20 cellular contexts compared by ENCODE assay signal in the genomic region with DNA sequence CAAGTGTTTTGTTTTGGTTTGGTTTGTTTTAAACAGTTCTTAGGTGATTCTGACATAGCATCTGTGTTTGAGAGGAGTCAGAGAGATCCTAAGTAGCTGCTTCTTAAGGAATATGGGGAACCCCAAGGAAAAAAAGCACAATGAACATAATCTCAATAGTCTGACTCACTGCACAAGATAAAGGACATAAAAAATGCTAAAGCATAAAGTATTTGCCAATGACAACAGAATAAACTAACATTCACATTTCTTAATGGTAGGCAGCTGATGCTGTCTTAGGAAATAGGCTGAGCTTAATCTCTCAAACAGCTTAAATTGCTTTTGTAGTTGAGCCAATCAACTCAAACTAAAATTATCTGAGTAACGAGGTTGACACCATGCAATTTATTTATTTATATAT. TPM values are rescaled to one million over a fixed set of nuclear protein-coding genes. Genes with fewer than 3 reads are reported as not detected.
DNase-seq lines count a peak whose midpoint lies in the region; ATAC-seq, FAIRE-seq and TF ChIP-seq lines count a peak whose summit lies in the region.
"Had no signal": no experiment of that assay in that cellular context is flagged by ENCODE, and none has a peak within 500 bp of the region (broad histone marks: within the 10 kb centered on the region; RNA-seq: fewer than 3 reads in every experiment).

No MANE protein-coding gene starts in this region.

- H3K9me3 ChIP-seq in AG04450 (ENCODE audit: control insufficient read depth, insufficient read depth, low read length) (no peaks in the 10 kb centered on the region), HEK293 (ENCODE audit: control insufficient read depth, insufficient read depth, low read depth, low read length) (no peaks in the 10 kb centered on the region)
- H3K9me3 ChIP-seq: psoas muscle, suprapubic skin had no signal

- H3K36me3 Mint-ChIP-seq in activated CD4-positive, alpha-beta T cell treated with anti-CD3 and anti-CD28 coated beads for 36 hours (ENCODE audit: low read depth): no peaks in the 10 kb centered on the region
- H3K36me3 Mint-ChIP-seq: naive B cell had no signal

- CTCF ChIA-PET in AG04450 (lab: Charles Lee) (interaction anchor here (0.9 to 1.2 kb wide), 2 partner anchors 35 to 42 kb away, joined by 3 to 6 read pairs; no protein-coding TSS in a partner anchor), HEK293 (lab: Yijun Ruan, JAX) (interaction anchor here (1.3 kb wide), 1 partner anchor 35 kb away, joined by 3 read pairs; no protein-coding TSS in a partner anchor)
- CTCF ChIA-PET in activated CD4-positive, alpha-beta T cell treated with anti-CD3 and anti-CD28 coated beads for 36 hours (lab: Charles Lee): interaction anchor here (1.0 to 1.8 kb wide), 4 partner anchors 8 to 367 kb away, joined by 3 to 5 read pairs (median 4); no protein-coding TSS in a partner anchor

- peaks cover 18% of the 10 kb centered on the region for H3K4me1 Mint-ChIP-seq in activated CD4-positive, alpha-beta T cell treated with anti-CD3 and anti-CD28 coated beads for 36 hours

- DNase-seq in AG04450 (ENCODE audit: low read depth, low spot score) (peak; percentile 39), bronchial epithelial cell (ENCODE audit: low read depth) (peak; percentile 29), hepatic stellate cell (ENCODE audit: low spot score) (peak; percentile 60), omental fat pad (ENCODE audit: low spot score) (no peak)
- DNase-seq in activated CD4-positive, alpha-beta T cell treated with anti-CD3 and anti-CD28 coated beads for 36 hours: no peak
- DNase-seq: activated gamma-delta T cell treated with Interleukin-2 at 50 U/mL for 16 hours; central memory CD4-positive, alpha-beta T cell; GOT3; naive B cell; NCI-H2081 treated with DMSO at 0.1 percent for 48 hours; NCI-H748 treated with DMSO at 0.1 percent for 48 hours; psoas muscle had no signal

- H3K27me3 ChIP-seq in AG04450 (ENCODE audit: control insufficient read depth, insufficient read depth, low read length) (no peaks in the 10 kb centered on the region), bronchial epithelial cell (ENCODE audit: control insufficient read depth, insufficient read depth, low read length) (no peaks in the 10 kb centered on the region)
- H3K27me3 ChIP-seq: suprapubic skin had no signal

- TF ChIP-seq CTCF in AG04450 (IDR thresholded peaks at IDR 0.05; ENCODE audit: low read depth, low read length) (no peak), HEK293 (tag by site-specific recombination; IDR thresholded peaks at IDR 0.05) (no peak), bronchial epithelial cell (IDR thresholded peaks at IDR 0.05; ENCODE audit: insufficient read depth, low read length, severe bottlenecking) (no peak), omental fat pad (IDR thresholded peaks at IDR 0.05) (no peak)

- H3K27me3 Mint-ChIP-seq in activated CD4-positive, alpha-beta T cell treated with anti-CD3 and anti-CD28 coated beads for 36 hours: no peaks in the 10 kb centered on the region
- H3K27me3 Mint-ChIP-seq: B cell, naive B cell had no signal

- no peak for FAIRE-seq in bronchial epithelial cell (lab: Jason Lieb, UNC)
- FAIRE-seq: RCC 7860 had no signal

- no peak overlapping the region for H3K4me3 Mint-ChIP-seq in activated CD4-positive, alpha-beta T cell treated with anti-CD3 and anti-CD28 coated beads for 36 hours
- H3K4me3 Mint-ChIP-seq: B cell had no signal

- ATAC-seq in GM19328 (IDR thresholded peaks at IDR 0.05; ENCODE audit: unreplicated experiment) (no peak), omental fat pad (ENCODE audit: low FRiP score) (no peak), GM21786 (IDR thresholded peaks at IDR 0.05; ENCODE audit: unreplicated experiment) (no peak)
- ATAC-seq in activated CD4-positive, alpha-beta T cell treated with anti-CD3 and anti-CD28 coated beads for 36 hours: no peak
- ATAC-seq: left lobe of liver, psoas muscle had no signal

- no peak overlapping the region for H3K27ac ChIP-seq in AG04450 (ENCODE audit: low read depth, low read length)
- H3K27ac ChIP-seq in HEK293 (ENCODE audit: extremely low read depth, low read depth, low read length): no peak overlapping the region
- H3K27ac ChIP-seq: psoas muscle, suprapubic skin, VCaP had no signal

- no peaks in the 10 kb centered on the region for H3K9me3 Mint-ChIP-seq in activated CD4-positive, alpha-beta T cell treated with anti-CD3 and anti-CD28 coated beads for 36 hours (ENCODE audit: low read depth)
- H3K9me3 Mint-ChIP-seq: naive B cell had no signal

- H3K27ac Mint-ChIP-seq in activated CD4-positive, alpha-beta T cell treated with anti-CD3 and anti-CD28 coated beads for 36 hours: no peak overlapping the region
- H3K27ac Mint-ChIP-seq: B cell had no signal

- POLR2A ChIA-PET in AG04450 (lab: Yijun Ruan, JAX): interaction anchor here (1.2 kb wide), 1 partner anchor 42 kb away, joined by 4 read pairs; a partner anchor contains a TSS
- POLR2A ChIA-PET in HEK293 (lab: Yijun Ruan, JAX): interaction anchor here (0.6 to 1.7 kb wide), 2 partner anchors 42 to 49 kb away, joined by 5 to 7 read pairs; a partner anchor contains a TSS
- POLR2A ChIA-PET in activated CD4-positive, alpha-beta T cell treated with anti-CD3 and anti-CD28 coated beads for 36 hours (lab: Charles Lee): no interaction called here

- H3K4me3 ChIP-seq in AG04450 (ENCODE audit: low read depth, low read length) (no peak overlapping the region), HEK293 (ENCODE audit: low read depth, low read length) (no peak overlapping the region), bronchial epithelial cell (ENCODE audit: low read depth, low read length) (no peak overlapping the region)
- H3K4me3 ChIP-seq: psoas muscle, suprapubic skin had no signal

- intact Hi-C loops in activated CD4-positive, alpha-beta T cell treated with anti-CD3 and anti-CD28 coated beads for 36 hours (cut with DNase I, micrococcal nuclease): no loop called here

- H3K4me1 ChIP-seq in HEK293 (ENCODE audit: control insufficient read depth, insufficient read depth, low read length): no peaks in the 10 kb centered on the region

- H3K36me3 ChIP-seq in HEK293 (ENCODE audit: control insufficient read depth in 2 of 2, insufficient read depth in 1 of 2, low read length in 2 of 2): no peaks in the 10 kb centered on the region
- H3K36me3 ChIP-seq in bronchial epithelial cell (ENCODE audit: control insufficient read depth, insufficient read depth, low read length): no peaks in the 10 kb centered on the region
- H3K36me3 ChIP-seq: suprapubic skin had no signal

TF ChIP-seq in HEK293, 187 proteins besides CTCF, POLR2A, EP300 and RAD21:
- TF ChIP-seq, protein P1, sequence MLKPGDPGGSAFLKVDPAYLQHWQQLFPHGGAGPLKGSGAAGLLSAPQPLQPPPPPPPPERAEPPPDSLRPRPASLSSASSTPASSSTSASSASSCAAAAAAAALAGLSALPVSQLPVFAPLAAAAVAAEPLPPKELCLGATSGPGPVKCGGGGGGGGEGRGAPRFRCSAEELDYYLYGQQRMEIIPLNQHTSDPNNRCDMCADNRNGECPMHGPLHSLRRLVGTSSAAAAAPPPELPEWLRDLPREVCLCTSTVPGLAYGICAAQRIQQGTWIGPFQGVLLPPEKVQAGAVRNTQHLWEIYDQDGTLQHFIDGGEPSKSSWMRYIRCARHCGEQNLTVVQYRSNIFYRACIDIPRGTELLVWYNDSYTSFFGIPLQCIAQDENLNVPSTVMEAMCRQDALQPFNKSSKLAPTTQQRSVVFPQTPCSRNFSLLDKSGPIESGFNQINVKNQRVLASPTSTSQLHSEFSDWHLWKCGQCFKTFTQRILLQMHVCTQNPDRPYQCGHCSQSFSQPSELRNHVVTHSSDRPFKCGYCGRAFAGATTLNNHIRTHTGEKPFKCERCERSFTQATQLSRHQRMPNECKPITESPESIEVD (tag by site-specific recombination; IDR thresholded peaks at IDR 0.05): peak; percentile 53
- TF ChIP-seq ZBTB7A (tag by site-specific recombination; IDR thresholded peaks at IDR 0.05; ENCODE audit: low read depth) (no peak), ZXDB (tag by site-specific recombination; IDR thresholded peaks at IDR 0.05) (no peak), ZFP41 (tag by site-specific recombination; IDR thresholded peaks at IDR 0.05; ENCODE audit: borderline replicate concordance) (no peak)

RNA-seq across cellular contexts. Expression of a gene that starts 2.9 kb away (rescaled TPM):
- polyA plus RNA-seq in AG04450 (2011; rRNA removed): 11.9 and 14.6 TPM in 2 replicates
- polyA minus RNA-seq in AG04450 (2011; rRNA and poly(A)+ RNA removed): 14.8 and 16.3 TPM in 2 replicates
- total RNA-seq in bronchial epithelial cell (3.8 and 5.3 TPM in 2 replicates), omental fat pad (10 to 100 TPM in 2 of 4 donors, 1 to 10 TPM in 2; 8.2 to 44.1 (median 10.6) TPM)
- 1 to 10 TPM; 4.9 to 6.3 TPM for total RNA-seq in activated CD4-positive, alpha-beta T cell treated with anti-CD3 and anti-CD28 coated beads for 36 hours

RNA-seq across cellular contexts. Expression of a gene that starts 42.6 kb away (rescaled TPM):
- 14.0 and 21.8 TPM in 2 replicates for polyA plus RNA-seq in AG04450 (2011; rRNA removed)
- 13.1 and 22.5 TPM in 2 replicates for polyA minus RNA-seq in AG04450 (2011; rRNA and poly(A)+ RNA removed)
- total RNA-seq in bronchial epithelial cell (9.0 and 11.4 TPM in 2 replicates), omental fat pad (10 to 100 TPM in 1 of 4 donors, 1 to 10 TPM in 3; 7.0 to 11.0 (median 9.0) TPM)
- total RNA-seq in activated CD4-positive, alpha-beta T cell treated with anti-CD3 and anti-CD28 coated beads for 36 hours: 10 to 100 TPM; 39.4 to 40.6 TPM

Comparison
In these comparisons a context has a peak if more than half of its experiments do, and no peak if none do; other contexts are left out.
1. DNase-seq: peak in AG04450 (single experiment), bronchial epithelial cell (single experiment) and hepatic stellate cell (single experiment); none in activated CD4-positive, alpha-beta T cell treated with anti-CD3 and anti-CD28 coated beads for 36 hours (single experiment) and omental fat pad (single experiment).